Comparison of ENCODE assay signal across 17 cellular contexts in genomic region chr15:21260966-21261395, GRCh38.
DNase-seq lines count a peak whose midpoint lies in the region; ATAC-seq and TF ChIP-seq lines count a peak whose summit lies in the region.
"Had no signal": no experiment of that assay in that cellular context is flagged by ENCODE, and none has a peak within 500 bp of the region (broad histone marks: within the 10 kb centered on the region; RNA-seq: fewer than 3 reads in every experiment).

No MANE protein-coding gene starts in this region.

- no peak overlapping the region for H2AFZ ChIP-seq in PC-3 (ENCODE audit: low read length)

- intact Hi-C loops in PC-3 (cut with micrococcal nuclease) (no loop called here), posterior cingulate gyrus (cut with DNase I) (no loop called here)

- no peak overlapping the region for H3K4me3 ChIP-seq in PC-3 (ENCODE audit: low read length)
- H3K4me3 ChIP-seq: esophagus squamous epithelium, SK-N-MC had no signal

- peak; percentile 1 for DNase-seq in PC-3
- DNase-seq in glomerular visceral epithelial cell (ENCODE audit: extremely low spot score): peak; percentile 3
- DNase-seq in posterior cingulate gyrus: peak in 6 of 10 donors; percentile 17 to 90 (median 52)
- no peak for DNase-seq in HK-2 (ENCODE audit: unreplicated experiment)
- no peak for DNase-seq in NOMO-1 treated with DMSO at 0.1 percent for 48 hours (lab: John Stamatoyannopoulos, UW; ENCODE audit: unreplicated experiment)
- DNase-seq: esophagus squamous epithelium; KBM-7; natural killer cell; NCI-H2107; NCI-H524; stimulated activated naive B cell treated with anti-CD40 and anti-IgM and Interleukin-4, amounts not matched to agents 10 μg/mL and 1 μg/mL and 100 μg/mL, for 72 hours had no signal

- H3K4me2 ChIP-seq in PC-3 (ENCODE audit: low read length): no peak overlapping the region

- H4K20me1 ChIP-seq in PC-3 (ENCODE audit: low read length): no peaks in the 10 kb centered on the region

- no peaks in the 10 kb centered on the region for H3K36me3 ChIP-seq in PC-3 (ENCODE audit: low read depth, low read length)
- H3K36me3 ChIP-seq: esophagus squamous epithelium had no signal

- no peaks in the 10 kb centered on the region for H3K9me2 ChIP-seq in PC-3 (replicated peaks; ENCODE audit: low read length)

- TF ChIP-seq CTCF in C4-2B (conservative IDR thresholded peaks at IDR 0.05) (no peak), PC-3 (conservative IDR thresholded peaks at IDR 0.05; ENCODE audit: low read depth, low read length) (no peak)

- no peaks in the 10 kb centered on the region for H3K79me2 ChIP-seq in PC-3 (ENCODE audit: low read length)

- no peaks in the 10 kb centered on the region for H3K4me1 ChIP-seq in PC-3 (ENCODE audit: insufficient read depth, low read length)
- H3K4me1 ChIP-seq: esophagus squamous epithelium had no signal

- ATAC-seq in PC-3 (no peak), HG03432 (IDR thresholded peaks at IDR 0.05; ENCODE audit: unreplicated experiment) (no peak), GM19035 (IDR thresholded peaks at IDR 0.05; ENCODE audit: unreplicated experiment) (no peak)
- ATAC-seq: activated CD4-positive, CD25-positive, alpha-beta regulatory T cell treated with anti-CD3 and anti-CD28 coated beads, Interleukin-2, amount 50 U/mL, for 24 hours; CD8-positive, alpha-beta T cell; stimulated activated naive B cell treated with anti-CD40 and anti-IgM and Interleukin-4, amounts not matched to agents 10 μg/mL and 1 μg/mL and 100 μg/mL, for 72 hours had no signal

- no TSS peak for BruUV-seq in PC-3 (replicated peaks; lab: Mats Ljungman, UMichigan)

- H3K27me3 ChIP-seq in PC-3 (ENCODE audit: low read length): peaks cover 13% of the 10 kb centered on the region; the same call in 1 of the 2 replicates
- H3K27me3 ChIP-seq: esophagus squamous epithelium had no signal

- POLR2A ChIA-PET in PC-3 (lab: Charles Lee; ENCODE audit: unreplicated experiment): no interaction called here

- peaks cover 9% of the 10 kb centered on the region; the same call in 1 of the 2 replicates for H3K9me3 ChIP-seq in PC-3 (ENCODE audit: low read length)

- no peak overlapping the region for H3K9ac ChIP-seq in PC-3 (ENCODE audit: low read length)

- CTCF ChIA-PET in PC-3 (lab: Charles Lee): no interaction called here

- H3F3A ChIP-seq in PC-3 (ENCODE audit: low read length, unreplicated experiment): no peaks in the 10 kb centered on the region

- H3K27ac ChIP-seq in C4-2B: peak overlapping the region; percentile 41
- no peak overlapping the region for H3K27ac ChIP-seq in PC-3 (ENCODE audit: low read length)
- H3K27ac ChIP-seq: esophagus squamous epithelium, SK-N-MC had no signal

Comparison
In these comparisons a context has a peak if more than half of its experiments do, and no peak if none do; other contexts are left out.
1. DNase-seq: peak in PC-3 (single experiment), glomerular visceral epithelial cell (single experiment) and posterior cingulate gyrus (6 of 10); none in HK-2 (single experiment) and NOMO-1 treated with DMSO at 0.1 percent for 48 hours (single experiment).